Comparison of ENCODE assay signal across 8 cellular contexts in genomic region chr9:70259512-70259802, GRCh38. TPM values are rescaled to one million over a fixed set of nuclear protein-coding genes. Genes with fewer than 3 reads are reported as not detected.
A peak's percentile ranks its signal among the peaks of the same experiment; 100 is the strongest.
DNase-seq lines count a peak whose midpoint lies in the region; ATAC-seq and TF ChIP-seq lines count a peak whose summit lies in the region.

No MANE protein-coding gene starts in this region.

- H3K36me3 ChIP-seq in heart right ventricle (peaks cover 0 to 33% (median 8%) of the 10 kb centered on the region in 9 donors), brain microvascular endothelial cell (replicated peaks) (peaks cover 19% of the 10 kb centered on the region), mesendoderm (ENCODE audit: control insufficient read depth, insufficient read depth, low read length) (peaks cover 1% of the 10 kb centered on the region), vagina (peaks cover 0 to 4% of the 10 kb centered on the region in 2 donors)

- H3K27me3 ChIP-seq in heart right ventricle = no peaks in the 10 kb centered on the region
- no peaks in the 10 kb centered on the region for H3K27me3 ChIP-seq in brain microvascular endothelial cell (replicated peaks)
- H3K27me3 ChIP-seq in mesendoderm (ENCODE audit: insufficient read depth, low read length, poor library complexity) = no peaks in the 10 kb centered on the region
- no peaks in the 10 kb centered on the region for H3K27me3 ChIP-seq in vagina

- H3K27ac ChIP-seq in heart right ventricle (peak overlapping the region in 9 of 10 donors; percentile 82 to 98 (median 93)), brain microvascular endothelial cell (peak overlapping the region; percentile 96), mesendoderm (ENCODE audit: low read depth, low read length) (peak overlapping the region; percentile 85), vagina (peak overlapping the region; percentile 96)

- TF ChIP-seq POLR2A in vagina (IDR thresholded peaks at IDR 0.05) = no peak
- no peak for TF ChIP-seq POLR2A in GM18505 (IDR thresholded peaks at IDR 0.05; ENCODE audit: borderline replicate concordance, extremely low read depth, insufficient read depth, insufficient read length)

- peaks cover 44% of the 10 kb centered on the region for H3K79me2 ChIP-seq in mesendoderm (ENCODE audit: control insufficient read depth, insufficient read depth, low read length)

- H2BK120ac ChIP-seq in mesendoderm (ENCODE audit: low read depth, low read length) = no peak overlapping the region

- no peak overlapping the region for H4K5ac ChIP-seq in mesendoderm (ENCODE audit: low read length)

- intact Hi-C loops in heart right ventricle (cut with DNase I) = loop anchor here in 3 of 10 donors (5.0 to 10.0 kb wide), 5 partner anchors 135 to 505 kb away; no protein-coding TSS in a partner anchor
- intact Hi-C loops in Right ventricle myocardium inferior (cut with DNase I) = loop anchor here (5.0 kb wide), 1 partner anchor 343 kb away; no protein-coding TSS in a partner anchor
- intact Hi-C loops in vagina (cut with DNase I) = no loop called here

- H3K4me3 ChIP-seq in heart right ventricle (peak overlapping the region; percentile 68 to 87 (median 82)), brain microvascular endothelial cell (ENCODE audit: low read depth, low read length) (peak overlapping the region; percentile 86), mesendoderm (ENCODE audit: low read length) (peak overlapping the region; percentile 87), vagina (peak overlapping the region; percentile 93 to 95)

- H3K4me2 ChIP-seq in mesendoderm (ENCODE audit: low read length) = peak overlapping the region; percentile 80

- H2BK15ac ChIP-seq in mesendoderm (replicated peaks; ENCODE audit: low read depth) = no peak overlapping the region

- no peak for DNase-seq in heart right ventricle
- no peak for DNase-seq in Right ventricle myocardium inferior (ENCODE audit: missing footprints)
- no peak for DNase-seq in brain microvascular endothelial cell
- DNase-seq in mesendoderm = peak; percentile 76
- DNase-seq in vagina (ENCODE audit: extremely low spot score in 2 of 2) = no peak
- DNase-seq in G401 (ENCODE audit: low spot score) = no peak
- DNase-seq in SW480 (ENCODE audit: low spot score) = no peak

- peak overlapping the region; percentile 95 for H3K56ac ChIP-seq in mesendoderm (ENCODE audit: low read length)

- H3K9me3 ChIP-seq in heart right ventricle (no peaks in the 10 kb centered on the region), vagina (no peaks in the 10 kb centered on the region)

- ATAC-seq in heart right ventricle (no peak), Right ventricle myocardium inferior (no peak), GM18505 (IDR thresholded peaks at IDR 0.05; ENCODE audit: unreplicated experiment) (no peak)

- H3K18ac ChIP-seq in mesendoderm (ENCODE audit: low read length) = no peak overlapping the region

- H3K4me1 ChIP-seq in heart right ventricle = peaks cover 0 to 66% (median 60%) of the 10 kb centered on the region in 9 donors
- H3K4me1 ChIP-seq in mesendoderm (ENCODE audit: control insufficient read depth, low read depth, low read length) = peaks cover 2% of the 10 kb centered on the region
- peaks cover 78% of the 10 kb centered on the region for H3K4me1 ChIP-seq in vagina

- TF ChIP-seq CTCF in heart right ventricle (IDR thresholded peaks at IDR 0.05) (no peak), brain microvascular endothelial cell (IDR thresholded peaks at IDR 0.05; ENCODE audit: low read depth, low read length, missing control alignments) (no peak), vagina (IDR thresholded peaks at IDR 0.05) (no peak)

- peak overlapping the region; percentile 73 for H2BK5ac ChIP-seq in mesendoderm (ENCODE audit: low read length)

- no peak overlapping the region for H4K8ac ChIP-seq in mesendoderm (ENCODE audit: low read depth, low read length)

- no peak overlapping the region for H3K4ac ChIP-seq in mesendoderm (ENCODE audit: low read depth, low read length)

- no peak overlapping the region for H2AK5ac ChIP-seq in mesendoderm (ENCODE audit: low read length)

- H3K79me1 ChIP-seq in mesendoderm (ENCODE audit: low read length) = peaks cover 17% of the 10 kb centered on the region

- peak overlapping the region; percentile 96 for H3K9ac ChIP-seq in mesendoderm (ENCODE audit: low read length)

- in situ Hi-C loops in brain microvascular endothelial cell (cut with HindIII; ENCODE audit: low pct_ligation_motif_present, low sequenced_read_pairs) (no loop called here), G401 (cut with HindIII; ENCODE audit: low sequenced_read_pairs) (no loop called here)

- 1 to 2% methylated on average over 10 of the region's 10 CpGs for WGBS in heart right ventricle, 2 donors
- WGBS in mesendoderm (ENCODE audit: extremely low coverage, insufficient coverage, low lambda C conversion rate) = no CpG with 5 or more reads among the region's 10 CpGs

- H3K23ac ChIP-seq in mesendoderm (ENCODE audit: low read length) = no peak overlapping the region

RNA-seq across cellular contexts. Expression of gene SMC5, which starts 0.7 kb away (rescaled TPM):
- total RNA-seq in heart right ventricle = 10 to 100 TPM in 8 of 10 donors, 1 to 10 TPM in 2; 9.3 to 16.4 (median 13.7) TPM
- polyA plus RNA-seq in heart right ventricle = 10 to 100 TPM in 1 of 2 donors, 1 to 10 TPM in 1; 6.9 to 11.0 TPM
- 10.0 TPM for total RNA-seq in Right ventricle myocardium inferior
- 20.1 TPM for polyA plus RNA-seq in mesendoderm (2013, experiment 1 of 2)
- polyA plus RNA-seq in mesendoderm (2013, experiment 2 of 2) = 19.0 TPM
- total RNA-seq in vagina = 29.7 TPM
- total RNA-seq in G401 (2014; rRNA removed; shearing (Covaris generic)) = 15.8 and 34.9 TPM in 2 replicates
